Comparison of ENCODE assay signal across 10 cellular contexts in genomic region chr10:103333934-103334520, GRCh38. TPM values are rescaled to one million over a fixed set of nuclear protein-coding genes. Genes with fewer than 3 reads are reported as not detected.
DNase-seq lines count a peak whose midpoint lies in the region; ATAC-seq and TF ChIP-seq lines count a peak whose summit lies in the region.
"Had no signal": no experiment of that assay in that cellular context is flagged by ENCODE, and none has a peak within 500 bp of the region (broad histone marks: within the 10 kb centered on the region; RNA-seq: fewer than 3 reads in every experiment).

No MANE protein-coding gene starts in this region.

- no peaks in the 10 kb centered on the region for H3K9me3 Mint-ChIP-seq in neural crest cell
- no peaks in the 10 kb centered on the region for H3K9me3 Mint-ChIP-seq in stimulated activated effector memory CD8-positive, alpha-beta T cell treated with anti-CD3 and anti-CD28 coated beads, Interleukin-12 subunit alpha, Interleukin-12 subunit beta, amount 100 ng/mL, for 72 hours
- H3K9me3 Mint-ChIP-seq: naive thymus-derived CD8-positive, alpha-beta T cell had no signal

- H3K9me3 ChIP-seq in WERI-Rb-1 (ENCODE audit: severe bottlenecking): no peaks in the 10 kb centered on the region
- H3K9me3 ChIP-seq: SJSA1 had no signal

- peaks cover 12% of the 10 kb centered on the region for H3K36me3 Mint-ChIP-seq in neural crest cell (ENCODE audit: low read depth)
- peaks cover 78% of the 10 kb centered on the region for H3K36me3 Mint-ChIP-seq in stimulated activated effector memory CD8-positive, alpha-beta T cell treated with anti-CD3 and anti-CD28 coated beads, Interleukin-12 subunit alpha, Interleukin-12 subunit beta, amount 100 ng/mL, for 72 hours

- DNase-seq in EH (ENCODE audit: low read depth) (peak; percentile 32), M059J (ENCODE audit: low read depth) (peak; percentile 31), cerebellum (ENCODE audit: low spot score) (peak; percentile 35), neural crest cell (ENCODE audit: low read depth, low spot score) (no peak), WERI-Rb-1 (no peak)
- no peak for DNase-seq in activated naive CD4-positive, alpha-beta T cell treated with anti-CD3 and anti-CD28 coated beads, Interleukin-2, amount 50 U/mL, for 16 hours
- no peak for DNase-seq in stimulated activated effector memory CD8-positive, alpha-beta T cell treated with anti-CD3 and anti-CD28 coated beads, Interleukin-12 subunit alpha, Interleukin-12 subunit beta, amount 100 ng/mL, for 72 hours (ENCODE audit: low spot score in 2 of 2)

- TF ChIP-seq CTCF in neural crest cell (conservative IDR thresholded peaks at IDR 0.05) (peak; percentile 86), WERI-Rb-1 (IDR thresholded peaks at IDR 0.05; ENCODE audit: low read depth, low read length) (no peak)

- H3K27me3 ChIP-seq in WERI-Rb-1 (ENCODE audit: insufficient read depth, low read depth, severe bottlenecking): no peaks in the 10 kb centered on the region
- H3K27me3 ChIP-seq: SJSA1 had no signal

- no peak overlapping the region for H3K4me3 Mint-ChIP-seq in neural crest cell
- H3K4me3 Mint-ChIP-seq in stimulated activated effector memory CD8-positive, alpha-beta T cell treated with anti-CD3 and anti-CD28 coated beads, Interleukin-12 subunit alpha, Interleukin-12 subunit beta, amount 100 ng/mL, for 72 hours: no peak overlapping the region
- H3K4me3 Mint-ChIP-seq: naive thymus-derived CD8-positive, alpha-beta T cell had no signal

- ATAC-seq in HG02840 (IDR thresholded peaks at IDR 0.05; ENCODE audit: low FRiP score, unreplicated experiment): no peak
- ATAC-seq in stimulated activated effector memory CD8-positive, alpha-beta T cell treated with anti-CD3 and anti-CD28 coated beads, Interleukin-12 subunit alpha, Interleukin-12 subunit beta, amount 100 ng/mL, for 72 hours: no peak
- ATAC-seq: naive thymus-derived CD8-positive, alpha-beta T cell had no signal

- no peaks in the 10 kb centered on the region for H3K4me1 Mint-ChIP-seq in neural crest cell
- no peaks in the 10 kb centered on the region for H3K4me1 Mint-ChIP-seq in stimulated activated effector memory CD8-positive, alpha-beta T cell treated with anti-CD3 and anti-CD28 coated beads, Interleukin-12 subunit alpha, Interleukin-12 subunit beta, amount 100 ng/mL, for 72 hours
- H3K4me1 Mint-ChIP-seq: naive thymus-derived CD8-positive, alpha-beta T cell had no signal

- no peaks in the 10 kb centered on the region for H3K27me3 Mint-ChIP-seq in neural crest cell (ENCODE audit: low read depth)
- H3K27me3 Mint-ChIP-seq: naive thymus-derived CD8-positive, alpha-beta T cell had no signal

- H3K4me3 ChIP-seq in WERI-Rb-1 (ENCODE audit: low read depth, low read length): no peak overlapping the region
- H3K4me3 ChIP-seq: SJSA1 had no signal

- H3K27ac Mint-ChIP-seq in neural crest cell (ENCODE audit: unreplicated experiment): no peak overlapping the region
- H3K27ac Mint-ChIP-seq in stimulated activated effector memory CD8-positive, alpha-beta T cell treated with anti-CD3 and anti-CD28 coated beads, Interleukin-12 subunit alpha, Interleukin-12 subunit beta, amount 100 ng/mL, for 72 hours: no peak overlapping the region
- H3K27ac Mint-ChIP-seq: naive thymus-derived CD8-positive, alpha-beta T cell had no signal

- peaks cover 84% of the 10 kb centered on the region for H3K36me3 ChIP-seq in WERI-Rb-1

- no peak overlapping the region for H3K27ac ChIP-seq in WERI-Rb-1
- H3K27ac ChIP-seq: SJSA1 had no signal

RNA-seq across cellular contexts. Expression of gene PCGF6, which starts 16.9 kb away (rescaled TPM):
- 16.8 and 26.6 TPM in 2 replicates for total RNA-seq in M059J (2014; rRNA removed; shearing (Covaris generic))
- total RNA-seq in cerebellum (10.0 TPM), neural crest cell (21.5 and 22.5 TPM in 2 replicates)

RNA-seq across cellular contexts. Expression of gene TAF5, which starts 33.7 kb away (rescaled TPM):
- 4.9 and 7.6 TPM in 2 replicates for total RNA-seq in M059J (2014; rRNA removed; shearing (Covaris generic))
- total RNA-seq in cerebellum: 6.9 TPM
- 11.5 and 12.4 TPM in 2 replicates for total RNA-seq in neural crest cell

RNA-seq across cellular contexts. Expression of gene INA, which starts 57.1 kb away (rescaled TPM):
- total RNA-seq in M059J (2014; rRNA removed; shearing (Covaris generic)): not detected in 2 replicates
- total RNA-seq in cerebellum (160 TPM), neural crest cell (36.4 and 39.7 TPM in 2 replicates)
- total RNA-seq: naive thymus-derived CD8-positive, alpha-beta T cell had no signal

Comparison
In these comparisons a context has a peak if more than half of its experiments do, and no peak if none do; other contexts are left out.
1. DNase-seq: peak in EH (single experiment), M059J (single experiment) and cerebellum (single experiment); none in neural crest cell (single experiment), WERI-Rb-1 (single experiment), activated naive CD4-positive, alpha-beta T cell treated with anti-CD3 and anti-CD28 coated beads, Interleukin-2, amount 50 U/mL, for 16 hours (single experiment) and stimulated activated effector memory CD8-positive, alpha-beta T cell treated with anti-CD3 and anti-CD28 coated beads, Interleukin-12 subunit alpha, Interleukin-12 subunit beta, amount 100 ng/mL, for 72 hours (0 of 2).
2. RNA of gene INA, which starts 57.1 kb away (total RNA-seq): 160 TPM in cerebellum (single experiment) and 36.4 to 39.7 TPM in neural crest cell; not detected in M059J; every median in the first group is over 10 times any median in the second.